Comparison of ENCODE assay signal across 6 cellular contexts in the genomic region with DNA sequence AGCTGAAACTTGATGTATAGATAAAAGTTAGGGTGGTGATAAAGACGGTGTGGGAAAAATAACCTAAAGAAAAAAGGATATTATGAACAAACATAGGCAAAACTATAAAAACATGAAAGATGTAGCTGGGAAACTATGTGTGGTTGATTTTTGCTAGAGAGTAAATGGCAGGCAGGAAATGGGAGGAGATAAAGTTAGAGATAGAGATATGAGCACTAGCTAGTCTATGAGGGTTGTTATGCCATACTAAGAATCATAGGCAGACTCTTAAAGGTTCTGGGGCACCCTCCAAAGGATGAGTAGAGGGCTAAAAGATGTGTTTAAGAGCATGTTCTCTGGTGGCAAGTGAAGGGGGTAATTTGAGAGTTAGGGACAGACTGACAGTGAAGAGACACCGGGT.
"Had no signal": no experiment of that assay in that cellular context is flagged by ENCODE, and none has a peak within 500 bp of the region (broad histone marks: within the 10 kb centered on the region; RNA-seq: fewer than 3 reads in every experiment).

No MANE protein-coding gene starts in this region.

- H2AFZ ChIP-seq: GM23248 had no signal

- H3K4me1 Mint-ChIP-seq: H9 had no signal

- H3K27ac Mint-ChIP-seq: H9 had no signal

- H3K4me3 Mint-ChIP-seq: H9 had no signal

- H3K9ac ChIP-seq: GM23248 had no signal

- H3K4me3 ChIP-seq: GM23248 had no signal

- H3K27ac ChIP-seq: GM23248 had no signal

- DNase-seq: GM23248, GOT3, H9, HCEC 1CT, IMR-90, KBM-7 had no signal
